In genomic region chr3:18211116-18211515, GRCh38 we compare ENCODE assay signal across 25 cellular contexts.
"Had no signal": no experiment of that assay in that cellular context is flagged by ENCODE, and none has a peak within 500 bp of the region (broad histone marks: within the 10 kb centered on the region; RNA-seq: fewer than 3 reads in every experiment).

No MANE protein-coding gene starts in this region.

- H3K4me3 Mint-ChIP-seq: activated B cell treated with CpG ODN at 0.5 μM for 24 hours; activated CD4-positive, alpha-beta memory T cell treated with anti-CD3 and anti-CD28 coated beads for 36 hours; activated CD4-positive, alpha-beta T cell treated with anti-CD3 and anti-CD28 coated beads, Interleukin-2, amount 10 ng/mL, durations not matched to agents 7 days and 5 days; activated naive CD4-positive, alpha-beta T cell treated with anti-CD3 and anti-CD28 coated beads for 36 hours; activated naive CD8-positive, alpha-beta T cell; activated T-helper 17 cell treated with anti-CD3 and anti-CD28 coated beads, Interleukin-2, amount 50 U/mL, for 72 hours; T-helper 1 cell treated with Interleukin-12 subunit alpha and Interleukin-12 subunit beta and Interleukin-4 antibody, amounts not matched to agents 30 μg/mL and 1 μg/mL, for 36 hours had no signal

- H3K9me3 Mint-ChIP-seq: activated B cell treated with CpG ODN at 0.5 μM for 24 hours; activated CD4-positive, alpha-beta memory T cell treated with anti-CD3 and anti-CD28 coated beads for 36 hours; activated T-helper 17 cell treated with anti-CD3 and anti-CD28 coated beads, Interleukin-2, amount 50 U/mL, for 72 hours; T-helper 1 cell treated with Interleukin-12 subunit alpha and Interleukin-12 subunit beta and Interleukin-4 antibody, amounts not matched to agents 30 μg/mL and 1 μg/mL, for 36 hours had no signal

- H3K27me3 ChIP-seq: brain microvascular endothelial cell had no signal

- H3K4me2 ChIP-seq: KMS-11 had no signal

- DNase-seq: activated B cell treated with CpG ODN at 0.5 μM for 24 hours; activated CD4-positive, alpha-beta memory T cell treated with anti-CD3 and anti-CD28 coated beads for 36 hours; activated CD4-positive, alpha-beta T cell treated with anti-CD3 and anti-CD28 coated beads for 1 hour; activated CD4-positive, alpha-beta T cell treated with anti-CD3 and anti-CD28 coated beads, Interleukin-2, amount 10 ng/mL, durations not matched to agents 7 days and 5 days; activated CD8-positive, alpha-beta memory T cell treated with anti-CD3 and anti-CD28 coated beads for 24 hours; activated gamma-delta T cell; activated naive CD4-positive, alpha-beta T cell treated with anti-CD3 and anti-CD28 coated beads for 36 hours; activated T-cell treated with anti-CD3 and anti-CD28 coated beads, Interleukin-2, amount 50 U/mL, for 48 hours; amygdala; brain microvascular endothelial cell; cerebellar nuclear complex; NCI-H1092; NCI-H1417 treated with DMSO at 0.1 percent for 48 hours; NCI-H1694; NCI-H2029; NCI-H345; NCI-H510A; NCI-H526 treated with DMSO at 0.1 percent for 48 hours; NCI-H82; NK-92 treated with Interleukin-12 subunit alpha and Interleukin-12 subunit beta, amount 100 ng/mL, for 24 hours; SHP77 treated with DMSO at 0.1 percent for 48 hours had no signal

- H3K36me3 Mint-ChIP-seq: activated CD4-positive, alpha-beta memory T cell treated with anti-CD3 and anti-CD28 coated beads for 36 hours had no signal

- H3K4me1 Mint-ChIP-seq: activated T-helper 17 cell treated with anti-CD3 and anti-CD28 coated beads, Interleukin-2, amount 50 U/mL, for 72 hours had no signal

- H3K36me3 ChIP-seq: brain microvascular endothelial cell had no signal

- H3K27ac Mint-ChIP-seq: activated B cell treated with CpG ODN at 0.5 μM for 24 hours; activated CD4-positive, alpha-beta memory T cell treated with anti-CD3 and anti-CD28 coated beads for 36 hours; activated CD4-positive, alpha-beta T cell treated with anti-CD3 and anti-CD28 coated beads, Interleukin-2, amount 10 ng/mL, durations not matched to agents 7 days and 5 days; activated naive CD4-positive, alpha-beta T cell treated with anti-CD3 and anti-CD28 coated beads for 36 hours; activated naive CD8-positive, alpha-beta T cell; activated T-helper 17 cell treated with anti-CD3 and anti-CD28 coated beads, Interleukin-2, amount 50 U/mL, for 72 hours; T-helper 1 cell treated with Interleukin-12 subunit alpha and Interleukin-12 subunit beta and Interleukin-4 antibody, amounts not matched to agents 30 μg/mL and 1 μg/mL, for 36 hours had no signal

- H3K27me3 Mint-ChIP-seq: activated B cell treated with CpG ODN at 0.5 μM for 24 hours; activated CD4-positive, alpha-beta T cell treated with anti-CD3 and anti-CD28 coated beads, Interleukin-2, amount 10 ng/mL, durations not matched to agents 7 days and 5 days; activated naive CD8-positive, alpha-beta T cell had no signal

- ATAC-seq: activated T-helper 17 cell treated with anti-CD3 and anti-CD28 coated beads, Interleukin-2, amount 50 U/mL, for 72 hours had no signal

- H3K9ac ChIP-seq: KMS-11 had no signal

- H3K27ac ChIP-seq: brain microvascular endothelial cell, KMS-11 had no signal
